Comparison of ENCODE assay signal across 17 cellular contexts in genomic region chr15:77001966-77002365, GRCh38. TPM values are rescaled to one million over a fixed set of nuclear protein-coding genes. Genes with fewer than 3 reads are reported as not detected.
DNase-seq lines count a peak whose midpoint lies in the region; TF ChIP-seq lines count a peak whose summit lies in the region.
"Had no signal": no experiment of that assay in that cellular context is flagged by ENCODE, and none has a peak within 500 bp of the region (broad histone marks: within the 10 kb centered on the region; RNA-seq: fewer than 3 reads in every experiment).

No MANE protein-coding gene starts in this region.

- H3K27ac ChIP-seq in KOPT-K1 (ENCODE audit: low read depth, low read length, poor library complexity, severe bottlenecking), result peak overlapping the region; percentile 60
- H3K27ac ChIP-seq in trophoblast cell (ENCODE audit: low read depth, low read length), result no peak overlapping the region
- peak overlapping the region in 1 of 4 donors; percentile 67 for H3K27ac ChIP-seq in tibial nerve
- no peak overlapping the region for H3K27ac ChIP-seq in GM23248
- H3K27ac ChIP-seq in H9 (ENCODE audit: insufficient read length, low read depth, low read length), result no peak overlapping the region
- H3K27ac ChIP-seq: PC-9, suprapubic skin, WERI-Rb-1 had no signal

- H2AK5ac ChIP-seq in trophoblast cell (ENCODE audit: low read length) (no peak overlapping the region), H9 (ENCODE audit: insufficient read length, low read length) (no peak overlapping the region)

- no peak overlapping the region for H3K56ac ChIP-seq in H9 (ENCODE audit: insufficient read length, low read depth, low read length)

- no CpG with 5 or more reads among the region's 4 CpGs for WGBS in trophoblast cell (ENCODE audit: extremely low coverage, insufficient coverage, insufficient read length)
- 74 to 83% methylated on average over 4 of the region's 4 CpGs for WGBS in tibial nerve, 2 donors
- 43 to 46% methylated on average over 4 of the region's 4 CpGs for WGBS in GM23248 (ENCODE audit: low coverage in 1 of 2, low lambda C conversion rate in 2 of 2, missing lambda C conversion rate in 2 of 2), 2 experiments
- WGBS in H9 (ENCODE audit: extremely low coverage, insufficient read length, low lambda C conversion rate), result no CpG with 5 or more reads among the region's 4 CpGs

- H3K23me2 ChIP-seq in H9 (ENCODE audit: insufficient read length, low read depth, low read length, poor library complexity, severe bottlenecking), result no peaks in the 10 kb centered on the region

- no peak overlapping the region for H2BK20ac ChIP-seq in H9 (ENCODE audit: low read depth, low read length, poor library complexity, severe bottlenecking)

- no peak overlapping the region for H3K18ac ChIP-seq in trophoblast cell (ENCODE audit: low read length)
- H3K18ac ChIP-seq in H9 (ENCODE audit: insufficient read length, low read depth, low read length), result no peak overlapping the region

- H3K79me1 ChIP-seq in trophoblast cell (ENCODE audit: low read length) (no peaks in the 10 kb centered on the region), H9 (ENCODE audit: insufficient read depth, low read depth, low read length, poor library complexity, severe bottlenecking) (no peaks in the 10 kb centered on the region)

- peak overlapping the region; percentile 80 for H3K4me3 Mint-ChIP-seq in activated CD4-positive, alpha-beta T cell treated with anti-CD3 and anti-CD28 coated beads, Interleukin-2, amount 10 ng/mL, durations not matched to agents 24 days and 14 days
- H3K4me3 Mint-ChIP-seq in activated naive CD8-positive, alpha-beta T cell, result peak overlapping the region; percentile 17
- no peak overlapping the region for H3K4me3 Mint-ChIP-seq in H9

- H3K9me3 ChIP-seq in KOPT-K1 (ENCODE audit: insufficient read depth, low read length, poor library complexity, severe bottlenecking) (no peaks in the 10 kb centered on the region), trophoblast cell (ENCODE audit: insufficient read depth, low read depth, low read length) (no peaks in the 10 kb centered on the region), tibial nerve (no peaks in the 10 kb centered on the region), GM23248 (ENCODE audit: low read depth) (no peaks in the 10 kb centered on the region), H9 (ENCODE audit: control insufficient read depth, low read depth, low read length) (no peaks in the 10 kb centered on the region)
- H3K9me3 ChIP-seq: body of pancreas, left lung, MG63, suprapubic skin had no signal

- H3K79me2 ChIP-seq in trophoblast cell (ENCODE audit: control insufficient read depth, insufficient read depth, low read length, poor library complexity) (no peaks in the 10 kb centered on the region), GM23248 (ENCODE audit: insufficient read depth) (no peaks in the 10 kb centered on the region), H9 (ENCODE audit: insufficient read depth, low read length) (no peaks in the 10 kb centered on the region)

- H2BK120ac ChIP-seq in trophoblast cell (ENCODE audit: insufficient read depth, low read length, poor library complexity), result no peak overlapping the region
- no peak overlapping the region for H2BK120ac ChIP-seq in H9 (ENCODE audit: low read depth, low read length, poor library complexity, severe bottlenecking)

- no peak for TF ChIP-seq EP300 in tibial nerve (IDR thresholded peaks at IDR 0.05)

- no peaks in the 10 kb centered on the region for H3K27me3 ChIP-seq in trophoblast cell (ENCODE audit: insufficient read depth, low read length)
- no peaks in the 10 kb centered on the region for H3K27me3 ChIP-seq in tibial nerve
- H3K27me3 ChIP-seq in GM23248 (replicated peaks; ENCODE audit: insufficient read depth), result peaks cover 3% of the 10 kb centered on the region; the same call in 1 of the 2 replicates
- no peaks in the 10 kb centered on the region for H3K27me3 ChIP-seq in H9 (ENCODE audit: insufficient read depth, low read length)
- H3K27me3 ChIP-seq: body of pancreas, left lung, MG63, suprapubic skin had no signal

- no peak overlapping the region for H3T11ph ChIP-seq in H9 (ENCODE audit: low read length)

- no peak overlapping the region for H3K23ac ChIP-seq in trophoblast cell (ENCODE audit: low read length)
- no peak overlapping the region for H3K23ac ChIP-seq in H9 (ENCODE audit: insufficient read length, low read depth, low read length)

- peaks cover 3% of the 10 kb centered on the region for H3K9me3 Mint-ChIP-seq in activated CD4-positive, alpha-beta T cell treated with anti-CD3 and anti-CD28 coated beads, Interleukin-2, amount 10 ng/mL, durations not matched to agents 24 days and 14 days
- H3K9me3 Mint-ChIP-seq in activated naive CD8-positive, alpha-beta T cell (ENCODE audit: low read depth), result no peaks in the 10 kb centered on the region
- H3K9me3 Mint-ChIP-seq in H9, result no peaks in the 10 kb centered on the region

- TF ChIP-seq CTCF in tibial nerve (IDR thresholded peaks at IDR 0.05), result no peak
- TF ChIP-seq CTCF in H9 (conservative IDR thresholded peaks at IDR 0.05), result no peak

- H3K4me2 ChIP-seq in trophoblast cell (ENCODE audit: low read length), result no peak overlapping the region
- no peak overlapping the region for H3K4me2 ChIP-seq in GM23248 (ENCODE audit: unreplicated experiment)
- no peak overlapping the region for H3K4me2 ChIP-seq in H9 (ENCODE audit: insufficient read depth, insufficient read length, low read length)
- H3K4me2 ChIP-seq: PC-9 had no signal

- H4K91ac ChIP-seq in trophoblast cell (ENCODE audit: low read depth, low read length) (no peak overlapping the region), H9 (ENCODE audit: insufficient read length, low read depth, low read length) (no peak overlapping the region)

- no peaks in the 10 kb centered on the region for H4K20me1 ChIP-seq in GM23248 (ENCODE audit: insufficient read depth)
- no peaks in the 10 kb centered on the region for H4K20me1 ChIP-seq in H9 (ENCODE audit: control insufficient read depth, insufficient read depth, insufficient read length)

- H2BK15ac ChIP-seq in H9 (ENCODE audit: low read depth, low read length), result no peak overlapping the region

- no peak overlapping the region for H3K4me3 ChIP-seq in trophoblast cell (ENCODE audit: low read depth, low read length)
- H3K4me3 ChIP-seq in tibial nerve, result no peak overlapping the region
- H3K4me3 ChIP-seq in GM23248, result no peak overlapping the region
- H3K4me3 ChIP-seq: body of pancreas, left lung, MG63, PC-9, suprapubic skin had no signal

- no peak for DNase-seq in activated CD4-positive, alpha-beta T cell treated with anti-CD3 and anti-CD28 coated beads, Interleukin-2, amount 10 ng/mL, durations not matched to agents 24 days and 14 days
- no peak for DNase-seq in activated CD4-positive, alpha-beta T cell treated with anti-CD3 and anti-CD28 coated beads for 48 hours
- DNase-seq in trophoblast cell (no peak), tibial nerve (ENCODE audit: low spot score in 2 of 2) (no peak), GM23248 (no peak), H9 (no peak)
- DNase-seq: body of pancreas, MG63, NCI-H187, NCI-H510A treated with DMSO at 0.1 percent for 48 hours, PC-9, WERI-Rb-1 had no signal

- H3K27ac Mint-ChIP-seq in activated CD4-positive, alpha-beta T cell treated with anti-CD3 and anti-CD28 coated beads, Interleukin-2, amount 10 ng/mL, durations not matched to agents 24 days and 14 days, result peak overlapping the region; percentile 92
- H3K27ac Mint-ChIP-seq in activated naive CD8-positive, alpha-beta T cell, result peak overlapping the region; percentile 85
- no peak overlapping the region for H3K27ac Mint-ChIP-seq in H9

- no peak overlapping the region for H3K14ac ChIP-seq in trophoblast cell (ENCODE audit: low read length)
- no peak overlapping the region for H3K14ac ChIP-seq in H9 (ENCODE audit: insufficient read depth, low read length)

- no peak overlapping the region for H4K5ac ChIP-seq in H9 (ENCODE audit: insufficient read length, low read depth, low read length)

- H3K9ac ChIP-seq in trophoblast cell (ENCODE audit: low read length) (peak overlapping the region; percentile 3), GM23248 (no peak overlapping the region), H9 (ENCODE audit: extremely low read depth, insufficient read length, low read length) (no peak overlapping the region)

- H3K27me3 Mint-ChIP-seq in activated CD4-positive, alpha-beta T cell treated with anti-CD3 and anti-CD28 coated beads, Interleukin-2, amount 10 ng/mL, durations not matched to agents 24 days and 14 days, result no peaks in the 10 kb centered on the region
- H3K27me3 Mint-ChIP-seq in activated naive CD8-positive, alpha-beta T cell, result no peaks in the 10 kb centered on the region
- peaks cover 2% of the 10 kb centered on the region for H3K27me3 Mint-ChIP-seq in H9 (ENCODE audit: low read depth)

- no peak overlapping the region for H4K12ac ChIP-seq in trophoblast cell (ENCODE audit: low read depth, low read length)

- no peaks in the 10 kb centered on the region for H3K36me3 ChIP-seq in KOPT-K1 (ENCODE audit: insufficient read depth, low read length)
- no peaks in the 10 kb centered on the region for H3K36me3 ChIP-seq in trophoblast cell (ENCODE audit: control insufficient read depth in 1 of 2, insufficient read depth in 2 of 2, low read length in 2 of 2)
- H3K36me3 ChIP-seq in tibial nerve, result no peaks in the 10 kb centered on the region
- H3K36me3 ChIP-seq in GM23248 (ENCODE audit: low read depth), result no peaks in the 10 kb centered on the region
- H3K36me3 ChIP-seq: MG63, suprapubic skin, WERI-Rb-1 had no signal

- no peak overlapping the region for H2BK5ac ChIP-seq in trophoblast cell (ENCODE audit: low read depth, low read length, poor library complexity)
- H2BK5ac ChIP-seq in H9 (ENCODE audit: insufficient read length, low read length), result no peak overlapping the region

- in situ Hi-C loops in GM23248 (cut with MboI), result no loop called here

- TF ChIP-seq POLR2A in tibial nerve (IDR thresholded peaks at IDR 0.05), result no peak

- H3K36me3 Mint-ChIP-seq in activated CD4-positive, alpha-beta T cell treated with anti-CD3 and anti-CD28 coated beads, Interleukin-2, amount 10 ng/mL, durations not matched to agents 24 days and 14 days (ENCODE audit: low read depth), result peaks cover 67% of the 10 kb centered on the region
- peaks cover 7% of the 10 kb centered on the region for H3K36me3 Mint-ChIP-seq in activated naive CD8-positive, alpha-beta T cell
- H3K36me3 Mint-ChIP-seq in H9 (ENCODE audit: insufficient read depth in 1 of 3, low read depth in 3 of 3), result no peaks in the 10 kb centered on the region

- intact Hi-C loops in activated CD4-positive, alpha-beta T cell treated with anti-CD3 and anti-CD28 coated beads, Interleukin-2, amount 10 ng/mL, durations not matched to agents 24 days and 14 days (cut with micrococcal nuclease), result no loop called here

- peaks cover 4% of the 10 kb centered on the region; the same call in 1 of the 2 replicates for H3F3A ChIP-seq in GM23248 (ENCODE audit: insufficient read depth)

- H4K8ac ChIP-seq in trophoblast cell (ENCODE audit: low read depth, low read length) (no peak overlapping the region), H9 (replicated peaks; ENCODE audit: insufficient read length, low read depth, low read length) (no peak overlapping the region)

- H3K4me1 ChIP-seq in trophoblast cell (ENCODE audit: control insufficient read depth in 1 of 2, insufficient read depth in 2 of 2, low read length in 2 of 2), result no peaks in the 10 kb centered on the region
- peaks cover 0 to 18% (median 13%) of the 10 kb centered on the region in 4 donors for H3K4me1 ChIP-seq in tibial nerve
- peaks cover 3% of the 10 kb centered on the region; the same call in 1 of the 2 replicates for H3K4me1 ChIP-seq in GM23248 (ENCODE audit: insufficient read depth)
- H3K4me1 ChIP-seq in H9 (ENCODE audit: insufficient read depth, low read length), result no peaks in the 10 kb centered on the region
- H3K4me1 ChIP-seq: body of pancreas had no signal

- H3K4ac ChIP-seq in trophoblast cell (ENCODE audit: low read depth, low read length) (no peak overlapping the region), H9 (ENCODE audit: low read depth, low read length) (no peak overlapping the region)

- no peak overlapping the region for H2AFZ ChIP-seq in trophoblast cell (ENCODE audit: insufficient read depth, low read length, poor library complexity)
- H2AFZ ChIP-seq in GM23248, result no peak overlapping the region
- H2AFZ ChIP-seq in H9 (ENCODE audit: low read length), result no peak overlapping the region
- H2AFZ ChIP-seq: PC-9 had no signal

- no peak overlapping the region for H2BK12ac ChIP-seq in trophoblast cell (ENCODE audit: low read length)
- H2BK12ac ChIP-seq in H9 (ENCODE audit: insufficient read length, low read depth, low read length), result no peak overlapping the region

- H3K9me2 ChIP-seq in GM23248 (ENCODE audit: insufficient read depth), result no peaks in the 10 kb centered on the region

- peaks cover 90% of the 10 kb centered on the region for H3K4me1 Mint-ChIP-seq in activated CD4-positive, alpha-beta T cell treated with anti-CD3 and anti-CD28 coated beads, Interleukin-2, amount 10 ng/mL, durations not matched to agents 24 days and 14 days
- peaks cover 89% of the 10 kb centered on the region for H3K4me1 Mint-ChIP-seq in activated naive CD8-positive, alpha-beta T cell (ENCODE audit: low read depth)
- no peaks in the 10 kb centered on the region for H3K4me1 Mint-ChIP-seq in H9

RNA-seq across cellular contexts. Expression of gene PSTPIP1, which starts 7.0 kb away (rescaled TPM):
- total RNA-seq in activated CD4-positive, alpha-beta T cell treated with anti-CD3 and anti-CD28 coated beads, Interleukin-2, amount 10 ng/mL, durations not matched to agents 24 days and 14 days, result 182 and 186 TPM in 2 replicates
- 0.04 TPM in 1 of 2 replicates, not detected in the other for polyA plus RNA-seq in trophoblast cell (2013)
- 10 to 100 TPM; 13.6 to 54.6 (median 19.3) TPM for total RNA-seq in tibial nerve
- 0.38 TPM in 1 of 2 replicates, not detected in the other for total RNA-seq in GM23248 (2014; rRNA removed; shearing (Covaris generic))
- 0.71 and 0.80 TPM in 2 replicates for polyA plus RNA-seq in GM23248 (2016; fragmentation: Nextera tagmentation; extraction: Ambion mirVana)
- total RNA-seq in H9 (2021), result 1.1 and 1.8 TPM in 2 replicates
- total RNA-seq: A673, PC-9 had no signal

Comparison
In these comparisons a context has a peak if more than half of its experiments do, and no peak if none do; other contexts are left out.
1. H3K27ac Mint-ChIP-seq: peak in activated CD4-positive, alpha-beta T cell treated with anti-CD3 and anti-CD28 coated beads, Interleukin-2, amount 10 ng/mL, durations not matched to agents 24 days and 14 days (single experiment) and activated naive CD8-positive, alpha-beta T cell (single experiment); none in H9 (0 of 3).
2. H3K4me3 Mint-ChIP-seq: peak in activated CD4-positive, alpha-beta T cell treated with anti-CD3 and anti-CD28 coated beads, Interleukin-2, amount 10 ng/mL, durations not matched to agents 24 days and 14 days (single experiment) and activated naive CD8-positive, alpha-beta T cell (single experiment); none in H9 (0 of 2).